ENCODE assay signal across 1 cellular context in the genomic region with DNA sequence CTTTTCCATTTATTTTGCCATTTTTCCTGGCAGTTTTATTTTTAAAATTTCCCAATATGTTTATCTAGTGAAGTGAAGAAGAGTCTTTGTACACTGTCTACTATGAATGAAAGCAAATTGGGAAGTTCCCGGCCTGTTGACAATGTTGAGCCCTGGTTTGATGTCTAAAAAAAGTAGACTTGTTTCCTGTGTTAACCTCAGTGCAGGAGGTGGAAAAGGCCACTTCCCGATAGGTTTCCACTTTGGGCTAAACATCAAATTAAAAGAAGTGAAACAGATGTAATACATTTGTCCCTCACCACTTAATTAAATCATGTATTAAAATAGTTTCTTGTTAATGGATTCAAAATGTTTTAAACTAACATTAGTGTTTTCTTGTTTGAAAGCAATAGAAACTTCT.
TF ChIP-seq lines count a peak whose summit lies in the region.

No MANE protein-coding gene starts in this region.

TF ChIP-seq in HepG2, 621 proteins besides CTCF, POLR2A, EP300 and RAD21 (continued from another document):
- TF ChIP-seq PAXIP1 (CRISPR knock-in tag; conservative IDR thresholded peaks at IDR 0.05) (peak; percentile 33; the same call in 1 of the 2 replicates), SAP130 (CRISPR knock-in tag; IDR thresholded peaks at IDR 0.05; ENCODE audit: low read depth) (peak; percentile 30; the same call in 1 of the 2 replicates), ZNF441 (CRISPR knock-in tag; IDR thresholded peaks at IDR 0.05; ENCODE audit: borderline replicate concordance) (no peak), ZNF263 (CRISPR knock-in tag; IDR thresholded peaks at IDR 0.05) (no peak), RFXANK (CRISPR knock-in tag; IDR thresholded peaks at IDR 0.05) (no peak), FOXA3 (CRISPR knock-in tag; IDR thresholded peaks at IDR 0.05) (peak; percentile 39), BATF2 (CRISPR knock-in tag; IDR thresholded peaks at IDR 0.05) (no peak)
- TF ChIP-seq, protein P1, sequence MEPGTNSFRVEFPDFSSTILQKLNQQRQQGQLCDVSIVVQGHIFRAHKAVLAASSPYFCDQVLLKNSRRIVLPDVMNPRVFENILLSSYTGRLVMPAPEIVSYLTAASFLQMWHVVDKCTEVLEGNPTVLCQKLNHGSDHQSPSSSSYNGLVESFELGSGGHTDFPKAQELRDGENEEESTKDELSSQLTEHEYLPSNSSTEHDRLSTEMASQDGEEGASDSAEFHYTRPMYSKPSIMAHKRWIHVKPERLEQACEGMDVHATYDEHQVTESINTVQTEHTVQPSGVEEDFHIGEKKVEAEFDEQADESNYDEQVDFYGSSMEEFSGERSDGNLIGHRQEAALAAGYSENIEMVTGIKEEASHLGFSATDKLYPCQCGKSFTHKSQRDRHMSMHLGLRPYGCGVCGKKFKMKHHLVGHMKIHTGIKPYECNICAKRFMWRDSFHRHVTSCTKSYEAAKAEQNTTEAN (CRISPR knock-in tag; conservative IDR thresholded peaks at IDR 0.05), result 0 out of 2 replicates have a peak, but pooled peaks have one; percentile 37
- TF ChIP-seq, protein P2, sequence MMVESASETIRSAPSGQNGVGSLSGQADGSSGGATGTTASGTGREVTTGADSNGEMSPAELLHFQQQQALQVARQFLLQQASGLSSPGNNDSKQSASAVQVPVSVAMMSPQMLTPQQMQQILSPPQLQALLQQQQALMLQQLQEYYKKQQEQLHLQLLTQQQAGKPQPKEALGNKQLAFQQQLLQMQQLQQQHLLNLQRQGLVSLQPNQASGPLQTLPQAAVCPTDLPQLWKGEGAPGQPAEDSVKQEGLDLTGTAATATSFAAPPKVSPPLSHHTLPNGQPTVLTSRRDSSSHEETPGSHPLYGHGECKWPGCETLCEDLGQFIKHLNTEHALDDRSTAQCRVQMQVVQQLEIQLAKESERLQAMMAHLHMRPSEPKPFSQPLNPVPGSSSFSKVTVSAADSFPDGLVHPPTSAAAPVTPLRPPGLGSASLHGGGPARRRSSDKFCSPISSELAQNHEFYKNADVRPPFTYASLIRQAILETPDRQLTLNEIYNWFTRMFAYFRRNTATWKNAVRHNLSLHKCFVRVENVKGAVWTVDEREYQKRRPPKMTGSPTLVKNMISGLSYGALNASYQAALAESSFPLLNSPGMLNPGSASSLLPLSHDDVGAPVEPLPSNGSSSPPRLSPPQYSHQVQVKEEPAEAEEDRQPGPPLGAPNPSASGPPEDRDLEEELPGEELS (CRISPR knock-in tag; IDR thresholded peaks at IDR 0.05), result 0 out of 2 replicates have a peak, but pooled peaks have one; percentile 12
- TF ChIP-seq, protein P3, sequence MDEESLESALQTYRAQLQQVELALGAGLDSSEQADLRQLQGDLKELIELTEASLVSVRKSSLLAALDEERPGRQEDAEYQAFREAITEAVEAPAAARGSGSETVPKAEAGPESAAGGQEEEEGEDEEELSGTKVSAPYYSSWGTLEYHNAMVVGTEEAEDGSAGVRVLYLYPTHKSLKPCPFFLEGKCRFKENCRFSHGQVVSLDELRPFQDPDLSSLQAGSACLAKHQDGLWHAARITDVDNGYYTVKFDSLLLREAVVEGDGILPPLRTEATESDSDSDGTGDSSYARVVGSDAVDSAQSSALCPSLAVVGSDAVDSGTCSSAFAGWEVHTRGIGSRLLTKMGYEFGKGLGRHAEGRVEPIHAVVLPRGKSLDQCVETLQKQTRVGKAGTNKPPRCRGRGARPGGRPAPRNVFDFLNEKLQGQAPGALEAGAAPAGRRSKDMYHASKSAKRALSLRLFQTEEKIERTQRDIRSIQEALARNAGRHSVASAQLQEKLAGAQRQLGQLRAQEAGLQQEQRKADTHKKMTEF (CRISPR knock-in tag; IDR thresholded peaks at IDR 0.05), result no peak
